21 cellular contexts compared by ENCODE assay signal in the genomic region with DNA sequence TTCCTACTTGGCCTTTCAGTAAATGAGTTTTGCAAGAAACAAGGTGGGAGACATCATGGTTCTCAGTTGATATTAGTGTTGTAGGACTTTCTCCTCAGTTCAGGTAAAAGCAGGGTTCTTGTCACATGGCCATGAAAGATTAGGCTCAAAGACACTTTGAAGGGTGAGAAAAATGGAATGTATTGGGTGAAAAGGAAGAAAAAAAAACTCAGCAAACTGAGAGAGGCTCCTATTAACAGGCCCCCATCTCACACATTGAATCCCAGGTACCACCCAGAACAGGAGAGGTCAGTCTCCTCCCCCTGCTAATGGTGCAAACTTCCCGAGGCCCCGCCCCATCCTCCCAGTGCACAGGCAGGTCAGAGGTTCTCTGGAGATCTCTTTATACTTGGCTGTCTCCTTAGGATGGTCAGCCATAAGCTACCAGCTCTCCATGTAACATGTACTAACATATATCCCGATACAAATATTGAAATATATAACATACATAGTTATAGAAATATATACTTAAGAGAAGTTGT.
DNase-seq lines count a peak whose midpoint lies in the region; ATAC-seq and TF ChIP-seq lines count a peak whose summit lies in the region.
"Had no signal": no experiment of that assay in that cellular context is flagged by ENCODE, and none has a peak within 500 bp of the region (broad histone marks: within the 10 kb centered on the region; RNA-seq: fewer than 3 reads in every experiment).

No MANE protein-coding gene starts in this region.

- peaks cover 9 to 24% of the 10 kb centered on the region in 2 donors for H3K36me3 ChIP-seq in ascending aorta
- peaks cover 51% of the 10 kb centered on the region for H3K36me3 ChIP-seq in osteoblast (ENCODE audit: insufficient read depth, low read length)
- H3K36me3 ChIP-seq: HAP-1, pancreas had no signal

- no peak overlapping the region for H3K4me3 Mint-ChIP-seq in activated CD4-positive, alpha-beta T cell treated with anti-CD3 and anti-CD28 coated beads, Interleukin-2, amount 10 ng/mL, durations not matched to agents 24 days and 14 days
- H3K4me3 Mint-ChIP-seq: activated naive CD8-positive, alpha-beta T cell treated with anti-CD3 and anti-CD28 coated beads, Interleukin-2, amount 10 ng/mL, durations not matched to agents 7 days and 5 days; CD4-positive, CD25-positive, alpha-beta regulatory T cell; type B pancreatic cell had no signal

- H3K9me3 ChIP-seq in ascending aorta (no peaks in the 10 kb centered on the region), osteoblast (ENCODE audit: low read depth, low read length) (no peaks in the 10 kb centered on the region)
- H3K9me3 ChIP-seq: HAP-1, pancreas had no signal

- H3K4me1 ChIP-seq in ascending aorta (peaks cover 20 to 74% of the 10 kb centered on the region in 2 donors), osteoblast (ENCODE audit: insufficient read depth, low read length) (peaks cover 85% of the 10 kb centered on the region)
- H3K4me1 ChIP-seq: HAP-1, pancreas had no signal

- H3K79me2 ChIP-seq in osteoblast (ENCODE audit: insufficient read depth, low read length) = peaks cover 79% of the 10 kb centered on the region

- H2AFZ ChIP-seq in osteoblast (ENCODE audit: low read length) = no peak overlapping the region

- H3K27me3 ChIP-seq in ascending aorta = no peaks in the 10 kb centered on the region
- no peaks in the 10 kb centered on the region for H3K27me3 ChIP-seq in osteoblast (ENCODE audit: insufficient read depth, low read length)
- H3K27me3 ChIP-seq: pancreas had no signal

- H3K4me3 ChIP-seq in ascending aorta (no peak overlapping the region), osteoblast (ENCODE audit: insufficient read depth, low read length) (no peak overlapping the region)
- H3K4me3 ChIP-seq: HAP-1, pancreas had no signal

- H3K27me3 Mint-ChIP-seq in activated CD4-positive, alpha-beta T cell treated with anti-CD3 and anti-CD28 coated beads, Interleukin-2, amount 10 ng/mL, durations not matched to agents 24 days and 14 days = no peaks in the 10 kb centered on the region
- H3K27me3 Mint-ChIP-seq: activated naive CD8-positive, alpha-beta T cell treated with anti-CD3 and anti-CD28 coated beads, Interleukin-2, amount 10 ng/mL, durations not matched to agents 7 days and 5 days; CD4-positive, CD25-positive, alpha-beta regulatory T cell; type B pancreatic cell had no signal

- H3K4me2 ChIP-seq in osteoblast (ENCODE audit: insufficient read depth, low read length) = no peak overlapping the region

- no peak for DNase-seq in activated CD4-positive, alpha-beta T cell treated with anti-CD3 and anti-CD28 coated beads, Interleukin-2, amount 10 ng/mL, durations not matched to agents 24 days and 14 days
- no peak for DNase-seq in activated CD4-positive, alpha-beta T cell treated with anti-CD3 and anti-CD28 coated beads for 48 hours
- DNase-seq in M059J (ENCODE audit: low read depth) (peak; percentile 59), ascending aorta (ENCODE audit: low spot score in 2 of 2) (peak in 1 of 2 donors; percentile 52), osteoblast (ENCODE audit: insufficient read length, low spot score, missing footprints) (no peak), DMS 273 treated with DMSO at 0.1 percent for 48 hours (lab: John Stamatoyannopoulos, UW) (no peak), NCI-H1930 (lab: John Stamatoyannopoulos, UW) (no peak)
- DNase-seq: activated naive CD8-positive, alpha-beta T cell treated with anti-CD3 and anti-CD28 coated beads, Interleukin-2, amount 10 ng/mL, durations not matched to agents 7 days and 5 days; caudate nucleus; CD4-positive, CD25-positive, alpha-beta regulatory T cell; DMS79; effector memory CD4-positive, alpha-beta T cell; hypothalamus; NCI-H2081 treated with DMSO at 0.1 percent for 48 hours; NCI-H526; pancreas; stimulated activated CD4-positive, alpha-beta T cell treated with anti-CD3 and anti-CD28 coated beads, Interleukin-4, amount 100 ng/mL, for 1 hour had no signal

- intact Hi-C loops in activated CD4-positive, alpha-beta T cell treated with anti-CD3 and anti-CD28 coated beads, Interleukin-2, amount 10 ng/mL, durations not matched to agents 24 days and 14 days (cut with micrococcal nuclease) = no loop called here
- intact Hi-C loops in ascending aorta (cut with DNase I) = no loop called here

- peaks cover 54% of the 10 kb centered on the region for H3K36me3 Mint-ChIP-seq in activated CD4-positive, alpha-beta T cell treated with anti-CD3 and anti-CD28 coated beads, Interleukin-2, amount 10 ng/mL, durations not matched to agents 24 days and 14 days (ENCODE audit: low read depth)
- H3K36me3 Mint-ChIP-seq: CD4-positive, CD25-positive, alpha-beta regulatory T cell; type B pancreatic cell had no signal

- H3K9me3 Mint-ChIP-seq in activated CD4-positive, alpha-beta T cell treated with anti-CD3 and anti-CD28 coated beads, Interleukin-2, amount 10 ng/mL, durations not matched to agents 24 days and 14 days = peaks cover 3% of the 10 kb centered on the region
- H3K9me3 Mint-ChIP-seq: type B pancreatic cell had no signal

- peak overlapping the region; percentile 91 for H3K27ac Mint-ChIP-seq in activated CD4-positive, alpha-beta T cell treated with anti-CD3 and anti-CD28 coated beads, Interleukin-2, amount 10 ng/mL, durations not matched to agents 24 days and 14 days
- H3K27ac Mint-ChIP-seq: activated naive CD8-positive, alpha-beta T cell treated with anti-CD3 and anti-CD28 coated beads, Interleukin-2, amount 10 ng/mL, durations not matched to agents 7 days and 5 days; type B pancreatic cell had no signal

- ATAC-seq in HG02970 (IDR thresholded peaks at IDR 0.05; ENCODE audit: low FRiP score, unreplicated experiment) = no peak
- ATAC-seq: pancreas, SK-N-SH treated with all-trans-retinoic acid at 6 μM for 48 hours had no signal

- H3K4me1 Mint-ChIP-seq in activated CD4-positive, alpha-beta T cell treated with anti-CD3 and anti-CD28 coated beads, Interleukin-2, amount 10 ng/mL, durations not matched to agents 24 days and 14 days = peaks cover 65% of the 10 kb centered on the region

- H3K27ac ChIP-seq in ascending aorta (peak overlapping the region; percentile 98), osteoblast (ENCODE audit: low read depth, low read length) (peak overlapping the region; percentile 96)
- H3K27ac ChIP-seq: pancreas had no signal

- TF ChIP-seq CTCF in ascending aorta (IDR thresholded peaks at IDR 0.05) (no peak), osteoblast (IDR thresholded peaks at IDR 0.05; ENCODE audit: extremely low read depth, low read depth, low read length) (no peak)

- H4K20me1 ChIP-seq in osteoblast (ENCODE audit: insufficient read depth, low read length) = no peaks in the 10 kb centered on the region
